Comparison of ENCODE assay signal across 27 cellular contexts in genomic region chr10:6660460-6660859, GRCh38.
"Had no signal": no experiment of that assay in that cellular context is flagged by ENCODE, and none has a peak within 500 bp of the region (broad histone marks: within the 10 kb centered on the region; RNA-seq: fewer than 3 reads in every experiment).

No MANE protein-coding gene starts in this region.

- H3K4me3 ChIP-seq: colonic mucosa, esophagus squamous epithelium, gastrocnemius medialis, heart right ventricle, left lung, lower lobe of right lung had no signal

- H3K27me3 ChIP-seq: colonic mucosa, gastrocnemius medialis had no signal

- H3K36me3 ChIP-seq: colonic mucosa, esophagus squamous epithelium, gastrocnemius medialis, heart right ventricle, left lung, lower lobe of right lung had no signal

- FAIRE-seq: endometrium, islet of Langerhans, keratinocyte had no signal

- DNase-seq: colonic mucosa; cortex of kidney; effector CD8-positive, alpha-beta T cell; effector memory CD8-positive, alpha-beta T cell; endodermal cell; erythroblast; esophagus squamous epithelium; foreskin fibroblast; foreskin melanocyte; gastrocnemius medialis; glutamatergic neuron; head of caudate nucleus; heart right ventricle; hippocampal formation; left cardiac atrium; left lung; left ventricle myocardium superior; lower lobe of right lung; mesendoderm; midbrain had no signal

- H3K27ac ChIP-seq: colonic mucosa, epithelial cell of prostate, esophagus squamous epithelium, gastrocnemius medialis, heart right ventricle, left lung, lower lobe of right lung had no signal

- ATAC-seq: effector memory CD8-positive, alpha-beta T cell; esophagus mucosa; gastrocnemius medialis; heart right ventricle; left cardiac atrium; left lung; left ventricle myocardium superior; lower lobe of right lung had no signal

- H3K4me1 Mint-ChIP-seq: endodermal cell, memory B cell had no signal

- H3K4me3 Mint-ChIP-seq: dendritic cell treated with granulocyte-macrophage colony-stimulating factor and Interleukin-4, amounts not matched to agents 40 ng/mL and 50 ng/mL, for 4 days; effector memory CD8-positive, alpha-beta T cell; endodermal cell; memory B cell had no signal

- H3K9me3 ChIP-seq: colonic mucosa, esophagus squamous epithelium, gastrocnemius medialis, left lung, lower lobe of right lung had no signal

- H3K27ac Mint-ChIP-seq: dendritic cell treated with granulocyte-macrophage colony-stimulating factor and Interleukin-4, amounts not matched to agents 40 ng/mL and 50 ng/mL, for 4 days; effector memory CD8-positive, alpha-beta T cell; endodermal cell; memory B cell had no signal

- H3K36me3 Mint-ChIP-seq: memory B cell had no signal

- H3K9me3 Mint-ChIP-seq: dendritic cell treated with granulocyte-macrophage colony-stimulating factor and Interleukin-4, amounts not matched to agents 40 ng/mL and 50 ng/mL, for 4 days; effector memory CD8-positive, alpha-beta T cell; memory B cell had no signal

- H3K4me1 ChIP-seq: colonic mucosa, esophagus squamous epithelium, gastrocnemius medialis, heart right ventricle, left lung, lower lobe of right lung had no signal
